ENCODE assay signal across 8 cellular contexts in the genomic region with DNA sequence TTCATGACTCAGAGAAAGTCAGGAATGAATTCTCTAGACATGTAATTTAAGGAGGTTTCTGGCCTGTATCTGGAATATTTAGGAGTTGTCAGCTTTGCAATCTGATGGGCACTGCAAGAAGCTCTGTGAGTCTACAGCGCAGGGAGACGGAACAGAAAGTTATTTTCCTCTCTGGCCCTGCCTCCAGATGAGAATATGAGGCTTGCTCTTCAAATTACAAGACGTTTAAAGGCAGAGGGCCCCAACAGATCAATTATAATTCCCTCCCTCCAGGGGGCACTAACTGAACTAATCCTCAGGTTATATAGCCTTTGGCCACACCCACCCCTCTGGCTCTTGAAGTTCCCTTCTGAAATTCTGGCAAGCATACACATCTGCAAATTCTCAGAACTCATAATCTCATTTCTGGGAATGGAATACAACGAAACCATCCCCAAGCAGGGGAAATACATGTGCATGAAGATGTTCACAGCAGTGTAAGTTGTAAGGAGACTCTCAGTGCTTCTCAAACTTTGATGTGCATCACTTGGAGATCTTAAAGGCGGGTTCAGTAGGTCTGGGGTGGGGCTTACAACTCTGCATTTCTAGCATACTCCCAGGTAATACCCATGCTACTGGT.
A peak's percentile ranks its signal among the peaks of the same experiment; 100 is the strongest.
DNase-seq lines count a peak whose midpoint lies in the region; ATAC-seq and TF ChIP-seq lines count a peak whose summit lies in the region.

No MANE protein-coding gene starts in this region.

- TF ChIP-seq CTCF in BE2C (IDR thresholded peaks at IDR 0.05; ENCODE audit: low read depth, low read length) = peak; percentile 46
- TF ChIP-seq CTCF in dorsolateral prefrontal cortex (IDR thresholded peaks at IDR 0.05 in 54 of 56, conservative IDR thresholded peaks at IDR 0.05 in 2 of 56; ENCODE audit: low read depth in 1 of 56, partially characterized antibody in 56 of 56) = no peak

- H3K4me3 ChIP-seq in BE2C (ENCODE audit: low read depth, low read length) = no peak overlapping the region
- H3K4me3 ChIP-seq in SK-N-MC = no peak overlapping the region
- H3K4me3 ChIP-seq in adipocyte (ENCODE audit: low read length) = peak overlapping the region; percentile 39
- H3K4me3 ChIP-seq in dorsolateral prefrontal cortex = no peak overlapping the region

- no peaks in the 10 kb centered on the region for H3K27me3 ChIP-seq in BE2C
- H3K27me3 ChIP-seq in adipocyte (replicated peaks; ENCODE audit: control insufficient read depth, insufficient read depth, low read length) = no peaks in the 10 kb centered on the region
- H3K27me3 ChIP-seq in dorsolateral prefrontal cortex = peaks cover 0 to 6% (median 0%) of the 10 kb centered on the region in 45 donors

- H3K27ac ChIP-seq in SK-N-MC (no peak overlapping the region), dorsolateral prefrontal cortex (no peak overlapping the region)

- DNase-seq in BE2C (peak; percentile 45), SK-N-MC (ENCODE audit: low read depth, low spot score) (peak; percentile 39), adipocyte (ENCODE audit: low read depth) (peak; percentile 86), left colon (peak in 1 of 2 donors; percentile 33), dorsolateral prefrontal cortex (no peak)
- peak; percentile 2 to 46 (median 23) for DNase-seq in stimulated activated naive CD4-positive, alpha-beta T cell (lab: John Stamatoyannopoulos, UW)

- H3K36me3 ChIP-seq in BE2C = no peaks in the 10 kb centered on the region
- no peaks in the 10 kb centered on the region for H3K36me3 ChIP-seq in SK-N-MC (ENCODE audit: insufficient read depth, low read length)
- H3K36me3 ChIP-seq in adipocyte (ENCODE audit: control insufficient read depth, insufficient read depth, low read length, severe bottlenecking) = no peaks in the 10 kb centered on the region

- intact Hi-C loops in left colon (cut with DNase I, micrococcal nuclease) = no loop called here
- intact Hi-C loops in dorsolateral prefrontal cortex (cut with DNase I) = no loop called here

- H3K9me3 ChIP-seq in BE2C (no peaks in the 10 kb centered on the region), SK-N-MC (ENCODE audit: low read depth, low read length) (no peaks in the 10 kb centered on the region), adipocyte (ENCODE audit: control insufficient read depth, low read length) (no peaks in the 10 kb centered on the region)

- H3K4me1 ChIP-seq in BE2C (peaks cover 4% of the 10 kb centered on the region), adipocyte (ENCODE audit: control insufficient read depth, insufficient read depth, low read length) (peaks cover 11% of the 10 kb centered on the region)

- H3K9ac ChIP-seq in SK-N-MC (ENCODE audit: insufficient read length) (no peak overlapping the region), adipocyte (ENCODE audit: low read length) (peak overlapping the region; percentile 28)

- peak; percentile 73 for ATAC-seq in GM19023 (IDR thresholded peaks at IDR 0.05; ENCODE audit: unreplicated experiment)
- ATAC-seq in HG03196 (IDR thresholded peaks at IDR 0.05; ENCODE audit: unreplicated experiment) = peak; percentile 60
- ATAC-seq in left colon = peak; percentile 55

Comparison
In these comparisons a context has a peak if more than half of its experiments do, and no peak if none do; other contexts are left out.
1. DNase-seq: peak in BE2C (single experiment), SK-N-MC (single experiment), adipocyte (single experiment) and stimulated activated naive CD4-positive, alpha-beta T cell (6 of 6); none in dorsolateral prefrontal cortex (0 of 10).
2. Peak in every context shown above with its lines, with median percentiles within 50 percentile points of each other: ATAC-seq.